9 cellular contexts compared by ENCODE assay signal in the genomic region with DNA sequence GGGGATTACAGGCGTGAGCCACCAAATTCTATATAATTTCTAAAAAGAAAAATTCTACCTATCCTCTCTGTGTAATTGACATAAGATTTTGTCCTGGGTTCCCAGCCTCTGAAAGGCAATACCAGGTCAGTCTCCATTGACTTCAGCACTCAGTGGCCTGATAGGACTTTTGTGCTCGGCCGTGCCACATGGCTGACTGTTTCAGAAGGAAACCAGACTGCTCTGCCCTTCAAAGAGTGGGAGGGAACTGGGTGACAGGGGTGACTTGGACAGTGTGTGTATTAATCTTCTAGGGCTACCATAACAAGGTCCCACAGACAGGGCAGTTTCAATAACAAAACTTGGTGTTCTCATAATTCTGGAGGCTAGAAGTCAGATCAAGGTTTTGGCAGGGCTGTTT.
"Had no signal": no experiment of that assay in that cellular context is flagged by ENCODE, and none has a peak within 500 bp of the region (broad histone marks: within the 10 kb centered on the region; RNA-seq: fewer than 3 reads in every experiment).

No MANE protein-coding gene starts in this region.

- DNase-seq: activated CD4-positive, alpha-beta memory T cell treated with anti-CD3 and anti-CD28 coated beads for 36 hours; activated naive CD8-positive, alpha-beta T cell treated with anti-CD3 and anti-CD28 coated beads, Interleukin-2, amount 10 ng/mL, durations not matched to agents 7 days and 5 days; activated T-cell treated with anti-CD3 and anti-CD28 coated beads, Interleukin-2, amount 50 U/mL, for 72 hours; aorta; stimulated activated CD4-positive, alpha-beta T cell treated with anti-CD3 and anti-CD28 coated beads, Interleukin-4, amount 100 ng/mL, for 1 hour had no signal

- H3K27me3 ChIP-seq: hepatocyte had no signal

- H3K4me2 ChIP-seq: hepatocyte had no signal

- H3K4me3 ChIP-seq: hepatocyte had no signal

- ATAC-seq: activated T-cell treated with anti-CD3 and anti-CD28 coated beads, Interleukin-2, amount 50 U/mL, for 72 hours; natural killer cell treated with Interleukin-12 subunit alpha and Interleukin-12 subunit beta and Interleukin-15 and Interleukin-18, amount 100 ng/mL, for 72 hours had no signal

- FAIRE-seq: colon, frontal cortex had no signal

- H3K27ac ChIP-seq: hepatocyte had no signal
